Comparison of ENCODE assay signal across 16 cellular contexts in genomic region chr7:92815412-92815811, GRCh38. TPM values are rescaled to one million over a fixed set of nuclear protein-coding genes. Genes with fewer than 3 reads are reported as not detected.
DNase-seq lines count a peak whose midpoint lies in the region; ATAC-seq, FAIRE-seq and TF ChIP-seq lines count a peak whose summit lies in the region.
"Had no signal": no experiment of that assay in that cellular context is flagged by ENCODE, and none has a peak within 500 bp of the region (broad histone marks: within the 10 kb centered on the region; RNA-seq: fewer than 3 reads in every experiment).

No MANE protein-coding gene starts in this region.

- peaks cover 46% of the 10 kb centered on the region for H3K36me3 Mint-ChIP-seq in Caco-2 (ENCODE audit: insufficient read depth, unreplicated experiment)
- H3K36me3 Mint-ChIP-seq in activated CD4-positive, alpha-beta memory T cell treated with anti-CD3 and anti-CD28 coated beads for 36 hours, result peaks cover 31% of the 10 kb centered on the region

- intact Hi-C loops in Caco-2 (cut with micrococcal nuclease; ENCODE audit: unreplicated experiment) (no loop called here), A673 (cut with micrococcal nuclease; ENCODE audit: unreplicated experiment) (no loop called here)
- intact Hi-C loops in activated CD4-positive, alpha-beta memory T cell treated with anti-CD3 and anti-CD28 coated beads for 36 hours (cut with micrococcal nuclease), result no loop called here

- H3K27me3 ChIP-seq in Caco-2 (replicated peaks; ENCODE audit: control insufficient read depth, insufficient read depth, low read length) (no peaks in the 10 kb centered on the region), A673 (replicated peaks; ENCODE audit: insufficient read depth, low read depth, low read length, poor library complexity) (no peaks in the 10 kb centered on the region)
- H3K27me3 ChIP-seq: adrenal gland, BLaER1 had no signal

- peaks cover 2% of the 10 kb centered on the region for H3K4me1 ChIP-seq in Caco-2
- H3K4me1 ChIP-seq in A673 (ENCODE audit: insufficient read depth, low read length, poor library complexity, severe bottlenecking), result peaks cover 5% of the 10 kb centered on the region

- peak overlapping the region; percentile 38 for H3K27ac Mint-ChIP-seq in Caco-2 (ENCODE audit: unreplicated experiment)
- H3K27ac Mint-ChIP-seq in activated CD4-positive, alpha-beta memory T cell treated with anti-CD3 and anti-CD28 coated beads for 36 hours, result peak overlapping the region; percentile 74

- POLR2A ChIA-PET in Caco-2 (lab: Charles Lee), result no interaction called here
- POLR2A ChIA-PET in activated CD4-positive, alpha-beta memory T cell treated with anti-CD3 and anti-CD28 coated beads for 36 hours (lab: Charles Lee), result interaction anchor here (0.6 to 3.8 kb wide), 6 partner anchors 12 to 97 kb away, joined by 3 to 18 read pairs (median 4); no protein-coding TSS in a partner anchor
- POLR2A ChIA-PET in A673 (lab: Charles Lee; ENCODE audit: low non-redundant PET), result no interaction called here

- H3K36me3 ChIP-seq in Caco-2 (ENCODE audit: control insufficient read depth, insufficient read depth, low read length) (no peaks in the 10 kb centered on the region; the same call in 1 of the 2 replicates), A673 (ENCODE audit: insufficient read depth, low read length, poor library complexity, severe bottlenecking) (no peaks in the 10 kb centered on the region)
- H3K36me3 ChIP-seq: adrenal gland had no signal

- H3K4me1 Mint-ChIP-seq in Caco-2 (ENCODE audit: low read depth, unreplicated experiment), result peaks cover 19% of the 10 kb centered on the region
- peaks cover 89% of the 10 kb centered on the region for H3K4me1 Mint-ChIP-seq in activated CD4-positive, alpha-beta memory T cell treated with anti-CD3 and anti-CD28 coated beads for 36 hours (ENCODE audit: low read depth)

- BruUV-seq in Caco-2 (replicated peaks; lab: Mats Ljungman, UMichigan), result no TSS peak
- no TSS peak for BruUV-seq in A673 (replicated peaks; lab: Mats Ljungman, UMichigan)

- H3K9me3 Mint-ChIP-seq in Caco-2 (ENCODE audit: unreplicated experiment), result peaks cover 22% of the 10 kb centered on the region
- H3K9me3 Mint-ChIP-seq in activated CD4-positive, alpha-beta memory T cell treated with anti-CD3 and anti-CD28 coated beads for 36 hours, result peaks cover 7% of the 10 kb centered on the region

- peak; percentile 91 for FAIRE-seq in GM19239 (lab: Jason Lieb, UNC)

- peak; percentile 41 for ATAC-seq in HG03097 (IDR thresholded peaks at IDR 0.05; ENCODE audit: low FRiP score, unreplicated experiment)
- ATAC-seq in GM21360 (IDR thresholded peaks at IDR 0.05; ENCODE audit: unreplicated experiment), result no peak
- ATAC-seq: Right ventricle myocardium inferior had no signal

- DNase-seq in Caco-2 (no peak), GM19239 (ENCODE audit: insufficient read length, low spot score) (no peak), NCI-H510A treated with DMSO at 0.1 percent for 48 hours (lab: John Stamatoyannopoulos, UW) (no peak), A673 (ENCODE audit: low spot score) (no peak), NCI-H524 treated with DMSO at 0.1 percent for 48 hours (lab: John Stamatoyannopoulos, UW) (no peak)
- no peak for DNase-seq in activated CD4-positive, alpha-beta memory T cell treated with anti-CD3 and anti-CD28 coated beads for 36 hours
- DNase-seq: adrenal gland, hypothalamus, KG1, NCI-H2171 had no signal

- TF ChIP-seq CTCF in Caco-2 (IDR thresholded peaks at IDR 0.05; ENCODE audit: insufficient read depth in 1 of 2, low read depth in 1 of 2, low read length in 1 of 2, severe bottlenecking in 1 of 2, unreplicated experiment in 1 of 2), result no peak
- no peak for TF ChIP-seq CTCF in A673 (conservative IDR thresholded peaks at IDR 0.05; ENCODE audit: low read depth, low read length)

- H3K27ac ChIP-seq in A673 (ENCODE audit: low read depth, low read length, poor library complexity, severe bottlenecking), result no peak overlapping the region
- H3K27ac ChIP-seq: adrenal gland, BLaER1, parathyroid adenoma, VCaP had no signal

- CTCF ChIA-PET in Caco-2 (lab: Charles Lee), result no interaction called here
- CTCF ChIA-PET in activated CD4-positive, alpha-beta memory T cell treated with anti-CD3 and anti-CD28 coated beads for 36 hours (lab: Charles Lee), result interaction anchor here (1.0 to 7.4 kb wide), 2 partner anchors 8 to 17 kb away, joined by 4 to 32 read pairs; no protein-coding TSS in a partner anchor
- CTCF ChIA-PET in A673 (lab: Charles Lee), result no interaction called here

- no peak overlapping the region for H3K4me3 Mint-ChIP-seq in Caco-2 (ENCODE audit: unreplicated experiment)
- peak overlapping the region; percentile 26 for H3K4me3 Mint-ChIP-seq in activated CD4-positive, alpha-beta memory T cell treated with anti-CD3 and anti-CD28 coated beads for 36 hours

- H3K27me3 Mint-ChIP-seq in Caco-2 (ENCODE audit: insufficient read depth, unreplicated experiment), result no peaks in the 10 kb centered on the region
- no peaks in the 10 kb centered on the region for H3K27me3 Mint-ChIP-seq in activated CD4-positive, alpha-beta memory T cell treated with anti-CD3 and anti-CD28 coated beads for 36 hours

- peaks cover 8% of the 10 kb centered on the region; the same call in 1 of the 2 replicates for H3K9me3 ChIP-seq in Caco-2
- H3K9me3 ChIP-seq in A673 (ENCODE audit: low read depth, low read length, poor library complexity, severe bottlenecking), result peaks cover 12% of the 10 kb centered on the region

- H3K4me3 ChIP-seq in Caco-2 (ENCODE audit: low read depth, low read length) (no peak overlapping the region), A673 (ENCODE audit: low read depth, low read length, poor library complexity, severe bottlenecking) (no peak overlapping the region)
- H3K4me3 ChIP-seq: adrenal gland, BLaER1 had no signal

RNA-seq across cellular contexts. Expression of gene CDK6, which starts 21.0 kb away (rescaled TPM):
- 165 and 175 TPM in 2 replicates for total RNA-seq in Caco-2 (2022)
- total RNA-seq in activated CD4-positive, alpha-beta memory T cell treated with anti-CD3 and anti-CD28 coated beads for 36 hours, result 100 to 1,000 TPM; 131 to 132 TPM
- 10.0 and 10.5 TPM in 2 replicates for total RNA-seq in A673 (2021)

Comparison
In these comparisons a context has a peak if more than half of its experiments do, and no peak if none do; other contexts are left out.
1. RNA of gene CDK6, which starts 21.0 kb away (total RNA-seq): 165 to 175 TPM in Caco-2 and 131 to 132 TPM in activated CD4-positive, alpha-beta memory T cell treated with anti-CD3 and anti-CD28 coated beads for 36 hours; 10.0 to 10.5 TPM in A673; every median in the first group is over 10 times any median in the second.